13 cellular contexts compared by ENCODE assay signal in genomic region chr15:65055201-65055870, GRCh38. TPM values are rescaled to one million over a fixed set of nuclear protein-coding genes. Genes with fewer than 3 reads are reported as not detected.
DNase-seq lines count a peak whose midpoint lies in the region; ATAC-seq, FAIRE-seq and TF ChIP-seq lines count a peak whose summit lies in the region.
"Had no signal": no experiment of that assay in that cellular context is flagged by ENCODE, and none has a peak within 500 bp of the region (broad histone marks: within the 10 kb centered on the region; RNA-seq: fewer than 3 reads in every experiment).

No MANE protein-coding gene starts in this region.

- no peaks in the 10 kb centered on the region for H3K9me3 Mint-ChIP-seq in activated CD8-positive, alpha-beta memory T cell treated with anti-CD3 and anti-CD28 coated beads, Interleukin-2, amount 10 ng/mL, durations not matched to agents 7 days and 5 days (ENCODE audit: low read depth)

- no peak overlapping the region for H3K27ac Mint-ChIP-seq in activated CD8-positive, alpha-beta memory T cell treated with anti-CD3 and anti-CD28 coated beads, Interleukin-2, amount 10 ng/mL, durations not matched to agents 7 days and 5 days
- H3K27ac Mint-ChIP-seq: WTC11 had no signal

- peak overlapping the region; percentile 16 for H3K27ac ChIP-seq in caudate nucleus (ENCODE audit: low read depth, low read length)
- no peak overlapping the region for H3K27ac ChIP-seq in HepG2 (ENCODE audit: extremely low read length, insufficient read depth, low read length)
- H3K27ac ChIP-seq in upper lobe of right lung, result peak overlapping the region; percentile 55

- H3K79me2 ChIP-seq in HepG2 (ENCODE audit: insufficient read depth, low read length), result no peaks in the 10 kb centered on the region

- H3K4me2 ChIP-seq in HepG2 (ENCODE audit: low read depth, low read length), result no peak overlapping the region

- no peak overlapping the region for H3K4me3 ChIP-seq in HepG2 (replicated peaks in 1 of 3; ENCODE audit: insufficient read depth in 1 of 3, low read depth in 2 of 3, low read length in 3 of 3)
- no peak overlapping the region for H3K4me3 ChIP-seq in upper lobe of right lung

- peaks cover 16% of the 10 kb centered on the region for H3K4me1 Mint-ChIP-seq in activated CD8-positive, alpha-beta memory T cell treated with anti-CD3 and anti-CD28 coated beads, Interleukin-2, amount 10 ng/mL, durations not matched to agents 7 days and 5 days
- H3K4me1 Mint-ChIP-seq: WTC11 had no signal

- H3K4me1 ChIP-seq in HepG2 (ENCODE audit: insufficient read depth, low read length) (peaks cover 74% of the 10 kb centered on the region), upper lobe of right lung (peaks cover 15% of the 10 kb centered on the region)

- H3K27me3 Mint-ChIP-seq in activated CD8-positive, alpha-beta memory T cell treated with anti-CD3 and anti-CD28 coated beads, Interleukin-2, amount 10 ng/mL, durations not matched to agents 7 days and 5 days, result peaks cover 4% of the 10 kb centered on the region

- no peak for TF ChIP-seq POLR2A in HepG2 (IDR thresholded peaks at IDR 0.05; ENCODE audit: insufficient read depth in 1 of 2, low read depth in 2 of 2, low read length in 2 of 2)

- no peak overlapping the region for H3K4me3 Mint-ChIP-seq in activated CD8-positive, alpha-beta memory T cell treated with anti-CD3 and anti-CD28 coated beads, Interleukin-2, amount 10 ng/mL, durations not matched to agents 7 days and 5 days
- H3K4me3 Mint-ChIP-seq: WTC11 had no signal

- WGBS in HepG2 (ENCODE audit: low lambda C conversion rate), result 39% methylated on average over 5 of the region's 6 CpGs

- no peaks in the 10 kb centered on the region for H3K36me3 ChIP-seq in HepG2 (replicated peaks in 1 of 2; ENCODE audit: control insufficient read depth in 1 of 2, insufficient read depth in 2 of 2, low read length in 2 of 2)
- peaks cover 6% of the 10 kb centered on the region for H3K36me3 ChIP-seq in upper lobe of right lung

- POLR2A ChIA-PET in HepG2 (lab: Yijun Ruan, JAX), result interaction anchor here (0.9 to 4.5 kb wide), 8 partner anchors 10 to 249 kb away, joined by 3 to 27 read pairs (median 6); partner anchors contain the start of genes CLPX, RNU5B-1 and SLC51B

- no peak for TF ChIP-seq EP300 in HepG2 (IDR thresholded peaks at IDR 0.05; ENCODE audit: low read depth in 2 of 2, low read length in 2 of 2)
- TF ChIP-seq EP300 in HepG2 (CRISPR knock-in tag; IDR thresholded peaks at IDR 0.05; ENCODE audit: borderline replicate concordance), result no peak

- peak; percentile 64 for DNase-seq in activated CD8-positive, alpha-beta memory T cell treated with anti-CD3 and anti-CD28 coated beads, Interleukin-2, amount 10 ng/mL, durations not matched to agents 7 days and 5 days
- no peak for DNase-seq in activated CD8-positive, alpha-beta memory T cell treated with anti-CD3 and anti-CD28 coated beads, Interleukin-2, amount 50 U/mL, for 48 hours
- DNase-seq in caudate nucleus (lab: John Stamatoyannopoulos, UW) (no peak), HepG2 (ENCODE audit: low spot score) (no peak), upper lobe of right lung (no peak), KBM-7 (no peak)
- DNase-seq: activated gamma-delta T cell, kidney had no signal

- in situ Hi-C loops in HepG2 (cut with HindIII; ENCODE audit: extremely low pct_ligation_motif_present, low pct_unique_long_range_greater_than_20kb) (no loop called here), KBM-7 (cut with MboI; ENCODE audit: low pct_unique_long_range_greater_than_20kb, low sequenced_read_pairs) (no loop called here)

- no peak for FAIRE-seq in HepG2 (lab: Jason Lieb, UNC)
- FAIRE-seq: kidney had no signal

- intact Hi-C loops in HepG2 (cut with micrococcal nuclease; ENCODE audit: unreplicated experiment) (loop anchor here (2.0 to 10.0 kb wide), 2 partner anchors 27 to 239 kb away; partner anchors contain the start of gene RNU5A-1), upper lobe of right lung (cut with DNase I) (no loop called here)

- no peaks in the 10 kb centered on the region for H3K36me3 Mint-ChIP-seq in activated CD8-positive, alpha-beta memory T cell treated with anti-CD3 and anti-CD28 coated beads, Interleukin-2, amount 10 ng/mL, durations not matched to agents 7 days and 5 days
- H3K36me3 Mint-ChIP-seq: WTC11 had no signal

- H3K9me3 ChIP-seq in HepG2 (ENCODE audit: low read length), result no peaks in the 10 kb centered on the region
- H3K9me3 ChIP-seq in upper lobe of right lung, result no peaks in the 10 kb centered on the region

- H3K9ac ChIP-seq in HepG2 (ENCODE audit: insufficient read depth, low read depth, low read length), result no peak overlapping the region

- ATAC-seq in activated CD8-positive, alpha-beta memory T cell treated with anti-CD3 and anti-CD28 coated beads, Interleukin-2, amount 10 ng/mL, durations not matched to agents 7 days and 5 days, result peak; percentile 45
- ATAC-seq in HepG2 (peak; percentile 5; the same call in 1 of the 3 replicates), upper lobe of right lung (peak; percentile 29), GM19324 (IDR thresholded peaks at IDR 0.05; ENCODE audit: low FRiP score, unreplicated experiment) (no peak), GM19023 (IDR thresholded peaks at IDR 0.05; ENCODE audit: unreplicated experiment) (no peak)

- no peak for TF ChIP-seq RAD21 in HepG2 (CRISPR knock-in tag; IDR thresholded peaks at IDR 0.05)

- H2AFZ ChIP-seq in HepG2 (ENCODE audit: low read length), result no peak overlapping the region

- BruUV-seq in HepG2 (replicated peaks; lab: Mats Ljungman, UMichigan), result no TSS peak

- H3K27me3 ChIP-seq in HepG2 (ENCODE audit: control insufficient read depth in 1 of 2, insufficient read depth in 2 of 2, low read length in 2 of 2) (no peaks in the 10 kb centered on the region), upper lobe of right lung (no peaks in the 10 kb centered on the region)

- CTCF ChIA-PET in activated CD8-positive, alpha-beta memory T cell treated with anti-CD3 and anti-CD28 coated beads, Interleukin-2, amount 10 ng/mL, durations not matched to agents 7 days and 5 days (lab: Charles Lee), result interaction anchor here (0.8 to 5.6 kb wide), 14 partner anchors 12 to 242 kb away, joined by 3 to 26 read pairs (median 5); partner anchors contain the start of genes CLPX, KBTBD13 and UBAP1L
- CTCF ChIA-PET in HepG2 (lab: Yijun Ruan, JAX; ENCODE audit: low intra/inter-chr PET ratio, low total read pairs), result interaction anchor here (1.5 to 5.0 kb wide), 4 partner anchors 21 to 46 kb away, joined by 5 to 54 read pairs (median 32); no protein-coding TSS in a partner anchor

- H4K20me1 ChIP-seq in HepG2 (ENCODE audit: insufficient read depth, low read length), result no peaks in the 10 kb centered on the region

- peak; percentile 17; the same call in 1 of the 2 replicates for TF ChIP-seq CTCF in HepG2 (CRISPR knock-in tag; IDR thresholded peaks at IDR 0.05)
- no peak for TF ChIP-seq CTCF in upper lobe of right lung (IDR thresholded peaks at IDR 0.05)

RNA-seq across cellular contexts. Expression of gene SLC51B, which starts 10.1 kb away (rescaled TPM):
- total RNA-seq in activated CD8-positive, alpha-beta memory T cell treated with anti-CD3 and anti-CD28 coated beads, Interleukin-2, amount 10 ng/mL, durations not matched to agents 7 days and 5 days, result not detected
- total RNA-seq in HepG2 (2016; rRNA removed; fragmentation: Illumina TruSeq; extraction: Trizol), result 14.4 and 17.1 TPM in 2 replicates
- 5.3 and 6.1 TPM in 2 replicates for total RNA-seq in HepG2 (2016; cell fraction: cytosol; rRNA removed; fragmentation: Illumina TruSeq; extraction: Trizol; ENCODE audit: low read depth)
- total RNA-seq in HepG2 (2016; cell fraction: insoluble cytoplasmic fraction; rRNA removed; fragmentation: Illumina TruSeq; extraction: Trizol), result 13.5 and 17.5 TPM in 2 replicates
- 7.0 and 7.8 TPM in 2 replicates for total RNA-seq in HepG2 (2016; cell fraction: membrane; rRNA removed; fragmentation: Illumina TruSeq; extraction: Trizol)
- 8.3 and 9.5 TPM in 2 replicates for total RNA-seq in HepG2 (2016; cell fraction: nucleus; rRNA removed; fragmentation: Illumina TruSeq; extraction: Trizol)
- 12.0 and 14.9 TPM in 2 replicates for polyA plus RNA-seq in HepG2 (2011; rRNA removed)
- 13.2 and 15.4 TPM in 2 replicates for polyA plus RNA-seq in HepG2 (2011; cell fraction: cytosol; rRNA removed)
- polyA plus RNA-seq in HepG2 (2011; cell fraction: nucleus; rRNA removed), result 3.4 and 3.5 TPM in 2 replicates
- 4.6 and 5.6 TPM in 2 replicates for polyA plus RNA-seq in HepG2 (2012)
- 5.3 and 7.1 TPM in 2 replicates for polyA plus RNA-seq in HepG2 (2016; cell fraction: cytosol; fragmentation: Illumina TruSeq; extraction: Trizol; ENCODE audit: low read depth)
- polyA plus RNA-seq in HepG2 (2016; cell fraction: insoluble cytoplasmic fraction; fragmentation: Illumina TruSeq; extraction: Trizol; ENCODE audit: low read depth), result 13.1 and 13.8 TPM in 2 replicates
- 5.5 and 6.5 TPM in 2 replicates for polyA plus RNA-seq in HepG2 (2016; cell fraction: membrane; fragmentation: Illumina TruSeq; extraction: Trizol; ENCODE audit: low read depth)
- polyA plus RNA-seq in HepG2 (2016; cell fraction: nucleus; fragmentation: Illumina TruSeq; extraction: Trizol; ENCODE audit: insufficient read depth, low read depth), result 15.7 and 19.3 TPM in 2 replicates
- 5.1 TPM in 1 of 2 replicates, not detected in the other for polyA minus RNA-seq in HepG2 (2011; rRNA and poly(A)+ RNA removed; ENCODE audit: low replicate concordance)
- 3.9 TPM in 2 replicates for polyA minus RNA-seq in HepG2 (2011; cell fraction: cytosol; rRNA and poly(A)+ RNA removed)
- polyA minus RNA-seq in HepG2 (2011; cell fraction: nucleus; rRNA and poly(A)+ RNA removed), result 2.7 and 2.9 TPM in 2 replicates
- total RNA-seq in upper lobe of right lung, result 3.8 TPM
- total RNA-seq: A673, RPMI7951, WTC11 had no signal

RNA-seq across cellular contexts. Expression of gene RASL12, which starts 12.5 kb away (rescaled TPM):
- not detected for total RNA-seq in activated CD8-positive, alpha-beta memory T cell treated with anti-CD3 and anti-CD28 coated beads, Interleukin-2, amount 10 ng/mL, durations not matched to agents 7 days and 5 days
- total RNA-seq in HepG2 (2016; rRNA removed; fragmentation: Illumina TruSeq; extraction: Trizol) (0.39 and 0.55 TPM in 2 replicates), upper lobe of right lung (20.2 TPM)
- total RNA-seq in HepG2 (2016; cell fraction: cytosol; rRNA removed; fragmentation: Illumina TruSeq; extraction: Trizol; ENCODE audit: low read depth), result 0.20 and 0.26 TPM in 2 replicates
- total RNA-seq in HepG2 (2016; cell fraction: insoluble cytoplasmic fraction; rRNA removed; fragmentation: Illumina TruSeq; extraction: Trizol), result 0.34 and 0.45 TPM in 2 replicates
- total RNA-seq in HepG2 (2016; cell fraction: membrane; rRNA removed; fragmentation: Illumina TruSeq; extraction: Trizol), result 0.37 and 0.45 TPM in 2 replicates
- total RNA-seq in HepG2 (2016; cell fraction: nucleus; rRNA removed; fragmentation: Illumina TruSeq; extraction: Trizol), result 0.66 and 0.68 TPM in 2 replicates
- 0.10 and 0.16 TPM in 2 replicates for polyA plus RNA-seq in HepG2 (2011; rRNA removed)
- 0.13 TPM in 2 replicates for polyA plus RNA-seq in HepG2 (2011; cell fraction: cytosol; rRNA removed)
- 0.26 and 0.32 TPM in 2 replicates for polyA plus RNA-seq in HepG2 (2011; cell fraction: nucleus; rRNA removed)
- polyA plus RNA-seq in HepG2 (2012), result 0.07 TPM in 1 of 2 replicates, not detected in the other
- polyA plus RNA-seq in HepG2 (2016; cell fraction: cytosol; fragmentation: Illumina TruSeq; extraction: Trizol; ENCODE audit: low read depth), result 0.08 and 0.10 TPM in 2 replicates
- polyA plus RNA-seq in HepG2 (2016; cell fraction: insoluble cytoplasmic fraction; fragmentation: Illumina TruSeq; extraction: Trizol; ENCODE audit: low read depth), result 0.35 TPM in 2 replicates
- polyA plus RNA-seq in HepG2 (2016; cell fraction: membrane; fragmentation: Illumina TruSeq; extraction: Trizol; ENCODE audit: low read depth), result 0.27 and 0.41 TPM in 2 replicates
- polyA plus RNA-seq in HepG2 (2016; cell fraction: nucleus; fragmentation: Illumina TruSeq; extraction: Trizol; ENCODE audit: insufficient read depth, low read depth), result 1.1 and 1.4 TPM in 2 replicates
- polyA minus RNA-seq in HepG2 (2011; rRNA and poly(A)+ RNA removed; ENCODE audit: low replicate concordance), result 0.78 TPM in 1 of 2 replicates, not detected in the other
- not detected in 2 replicates for polyA minus RNA-seq in HepG2 (2011; cell fraction: cytosol; rRNA and poly(A)+ RNA removed)
- polyA minus RNA-seq in HepG2 (2011; cell fraction: nucleus; rRNA and poly(A)+ RNA removed), result 0.25 and 0.52 TPM in 2 replicates

RNA-seq across cellular contexts. Expression of gene KBTBD13, which starts 21.2 kb away (rescaled TPM):
- not detected for total RNA-seq in activated CD8-positive, alpha-beta memory T cell treated with anti-CD3 and anti-CD28 coated beads, Interleukin-2, amount 10 ng/mL, durations not matched to agents 7 days and 5 days
- total RNA-seq in HepG2 (2016; rRNA removed; fragmentation: Illumina TruSeq; extraction: Trizol) (not detected in 2 replicates), upper lobe of right lung (not detected)
- not detected in 2 replicates for total RNA-seq in HepG2 (2016; cell fraction: cytosol; rRNA removed; fragmentation: Illumina TruSeq; extraction: Trizol; ENCODE audit: low read depth)
- total RNA-seq in HepG2 (2016; cell fraction: insoluble cytoplasmic fraction; rRNA removed; fragmentation: Illumina TruSeq; extraction: Trizol), result 0.02 TPM in 1 of 2 replicates, not detected in the other
- total RNA-seq in HepG2 (2016; cell fraction: membrane; rRNA removed; fragmentation: Illumina TruSeq; extraction: Trizol), result 0.07 TPM in 1 of 2 replicates, not detected in the other
- total RNA-seq in HepG2 (2016; cell fraction: nucleus; rRNA removed; fragmentation: Illumina TruSeq; extraction: Trizol), result not detected in 2 replicates
- polyA plus RNA-seq in HepG2 (2011; rRNA removed), result not detected in 2 replicates
- polyA plus RNA-seq in HepG2 (2011; cell fraction: cytosol; rRNA removed), result not detected in 2 replicates
- polyA plus RNA-seq in HepG2 (2011; cell fraction: nucleus; rRNA removed), result not detected in 2 replicates
- polyA plus RNA-seq in HepG2 (2012), result not detected in 2 replicates
- polyA plus RNA-seq in HepG2 (2016; cell fraction: cytosol; fragmentation: Illumina TruSeq; extraction: Trizol; ENCODE audit: low read depth), result not detected in 2 replicates
- polyA plus RNA-seq in HepG2 (2016; cell fraction: insoluble cytoplasmic fraction; fragmentation: Illumina TruSeq; extraction: Trizol; ENCODE audit: low read depth), result not detected in 2 replicates
- not detected in 2 replicates for polyA plus RNA-seq in HepG2 (2016; cell fraction: membrane; fragmentation: Illumina TruSeq; extraction: Trizol; ENCODE audit: low read depth)
- not detected in 2 replicates for polyA plus RNA-seq in HepG2 (2016; cell fraction: nucleus; fragmentation: Illumina TruSeq; extraction: Trizol; ENCODE audit: insufficient read depth, low read depth)
- 0.08 and 0.21 TPM in 2 replicates for polyA minus RNA-seq in HepG2 (2011; rRNA and poly(A)+ RNA removed; ENCODE audit: low replicate concordance)
- not detected in 2 replicates for polyA minus RNA-seq in HepG2 (2011; cell fraction: cytosol; rRNA and poly(A)+ RNA removed)
- polyA minus RNA-seq in HepG2 (2011; cell fraction: nucleus; rRNA and poly(A)+ RNA removed), result not detected in 2 replicates
- total RNA-seq: A673, RPMI7951, WTC11 had no signal

RNA-seq across cellular contexts. Expression of gene MTFMT, which starts 25.9 kb away (rescaled TPM):
- 10 to 100 TPM; 20.2 to 22.8 TPM for total RNA-seq in activated CD8-positive, alpha-beta memory T cell treated with anti-CD3 and anti-CD28 coated beads, Interleukin-2, amount 10 ng/mL, durations not matched to agents 7 days and 5 days
- total RNA-seq in HepG2 (2016; rRNA removed; fragmentation: Illumina TruSeq; extraction: Trizol), result 23.2 and 27.9 TPM in 2 replicates
- 10.4 and 12.6 TPM in 2 replicates for total RNA-seq in HepG2 (2016; cell fraction: cytosol; rRNA removed; fragmentation: Illumina TruSeq; extraction: Trizol; ENCODE audit: low read depth)
- 22.7 and 29.9 TPM in 2 replicates for total RNA-seq in HepG2 (2016; cell fraction: insoluble cytoplasmic fraction; rRNA removed; fragmentation: Illumina TruSeq; extraction: Trizol)
- total RNA-seq in HepG2 (2016; cell fraction: membrane; rRNA removed; fragmentation: Illumina TruSeq; extraction: Trizol), result 18.1 and 19.5 TPM in 2 replicates
- total RNA-seq in HepG2 (2016; cell fraction: nucleus; rRNA removed; fragmentation: Illumina TruSeq; extraction: Trizol), result 13.3 and 17.4 TPM in 2 replicates
- polyA plus RNA-seq in HepG2 (2011; rRNA removed), result 8.9 and 9.9 TPM in 2 replicates
- polyA plus RNA-seq in HepG2 (2011; cell fraction: cytosol; rRNA removed), result 7.3 and 11.2 TPM in 2 replicates
- 4.0 and 5.2 TPM in 2 replicates for polyA plus RNA-seq in HepG2 (2011; cell fraction: nucleus; rRNA removed)
- 6.6 and 14.4 TPM in 2 replicates for polyA plus RNA-seq in HepG2 (2012)
- polyA plus RNA-seq in HepG2 (2016; cell fraction: cytosol; fragmentation: Illumina TruSeq; extraction: Trizol; ENCODE audit: low read depth), result 7.3 and 9.3 TPM in 2 replicates
- polyA plus RNA-seq in HepG2 (2016; cell fraction: insoluble cytoplasmic fraction; fragmentation: Illumina TruSeq; extraction: Trizol; ENCODE audit: low read depth), result 22.1 and 23.9 TPM in 2 replicates
- polyA plus RNA-seq in HepG2 (2016; cell fraction: membrane; fragmentation: Illumina TruSeq; extraction: Trizol; ENCODE audit: low read depth), result 13.3 and 13.6 TPM in 2 replicates
- polyA plus RNA-seq in HepG2 (2016; cell fraction: nucleus; fragmentation: Illumina TruSeq; extraction: Trizol; ENCODE audit: insufficient read depth, low read depth), result 17.3 and 20.2 TPM in 2 replicates
- 3.2 and 7.6 TPM in 2 replicates for polyA minus RNA-seq in HepG2 (2011; rRNA and poly(A)+ RNA removed; ENCODE audit: low replicate concordance)
- polyA minus RNA-seq in HepG2 (2011; cell fraction: cytosol; rRNA and poly(A)+ RNA removed), result 6.6 and 9.0 TPM in 2 replicates
- 10.2 and 16.7 TPM in 2 replicates for polyA minus RNA-seq in HepG2 (2011; cell fraction: nucleus; rRNA and poly(A)+ RNA removed)
- 13.7 TPM for total RNA-seq in upper lobe of right lung

RNA-seq across cellular contexts. Expression of gene UBAP1L, which starts 59.7 kb away (rescaled TPM):
- total RNA-seq in activated CD8-positive, alpha-beta memory T cell treated with anti-CD3 and anti-CD28 coated beads, Interleukin-2, amount 10 ng/mL, durations not matched to agents 7 days and 5 days, result 1 to 10 TPM; 3.3 to 4.7 TPM
- total RNA-seq in HepG2 (2016; rRNA removed; fragmentation: Illumina TruSeq; extraction: Trizol), result 0.13 and 0.86 TPM in 2 replicates
- total RNA-seq in HepG2 (2016; cell fraction: cytosol; rRNA removed; fragmentation: Illumina TruSeq; extraction: Trizol; ENCODE audit: low read depth), result 0.18 and 0.20 TPM in 2 replicates
- total RNA-seq in HepG2 (2016; cell fraction: insoluble cytoplasmic fraction; rRNA removed; fragmentation: Illumina TruSeq; extraction: Trizol), result 0.28 and 0.89 TPM in 2 replicates
- 0.14 and 0.28 TPM in 2 replicates for total RNA-seq in HepG2 (2016; cell fraction: membrane; rRNA removed; fragmentation: Illumina TruSeq; extraction: Trizol)
- total RNA-seq in HepG2 (2016; cell fraction: nucleus; rRNA removed; fragmentation: Illumina TruSeq; extraction: Trizol), result 2.1 and 3.2 TPM in 2 replicates
- polyA plus RNA-seq in HepG2 (2011; rRNA removed), result 1.4 and 1.7 TPM in 2 replicates
- polyA plus RNA-seq in HepG2 (2011; cell fraction: cytosol; rRNA removed), result 0.14 and 0.25 TPM in 2 replicates
- polyA plus RNA-seq in HepG2 (2011; cell fraction: nucleus; rRNA removed), result 9.3 and 9.9 TPM in 2 replicates
- polyA plus RNA-seq in HepG2 (2012), result 1.0 and 1.8 TPM in 2 replicates
- 0.10 and 0.14 TPM in 2 replicates for polyA plus RNA-seq in HepG2 (2016; cell fraction: cytosol; fragmentation: Illumina TruSeq; extraction: Trizol; ENCODE audit: low read depth)
- 0.16 and 0.17 TPM in 2 replicates for polyA plus RNA-seq in HepG2 (2016; cell fraction: insoluble cytoplasmic fraction; fragmentation: Illumina TruSeq; extraction: Trizol; ENCODE audit: low read depth)
- 0.31 TPM in 1 of 2 replicates, not detected in the other for polyA plus RNA-seq in HepG2 (2016; cell fraction: membrane; fragmentation: Illumina TruSeq; extraction: Trizol; ENCODE audit: low read depth)
- 4.4 and 4.9 TPM in 2 replicates for polyA plus RNA-seq in HepG2 (2016; cell fraction: nucleus; fragmentation: Illumina TruSeq; extraction: Trizol; ENCODE audit: insufficient read depth, low read depth)
- polyA minus RNA-seq in HepG2 (2011; rRNA and poly(A)+ RNA removed; ENCODE audit: low replicate concordance), result 2.1 and 5.5 TPM in 2 replicates
- 0.26 TPM in 1 of 2 replicates, not detected in the other for polyA minus RNA-seq in HepG2 (2011; cell fraction: cytosol; rRNA and poly(A)+ RNA removed)
- 6.7 and 8.5 TPM in 2 replicates for polyA minus RNA-seq in HepG2 (2011; cell fraction: nucleus; rRNA and poly(A)+ RNA removed)
- total RNA-seq in upper lobe of right lung, result 4.9 TPM

Comparison
In these comparisons a context has a peak if more than half of its experiments do, and no peak if none do; other contexts are left out.
1. ATAC-seq: peak in activated CD8-positive, alpha-beta memory T cell treated with anti-CD3 and anti-CD28 coated beads, Interleukin-2, amount 10 ng/mL, durations not matched to agents 7 days and 5 days (single experiment), HepG2 (single experiment) and upper lobe of right lung (single experiment); none in GM19324 (single experiment) and GM19023 (single experiment).
2. RNA of gene RASL12, which starts 12.5 kb away (total RNA-seq): 20.2 TPM in upper lobe of right lung (single experiment); 0.20 to 0.68 TPM in HepG2 and not detected in activated CD8-positive, alpha-beta memory T cell treated with anti-CD3 and anti-CD28 coated beads, Interleukin-2, amount 10 ng/mL, durations not matched to agents 7 days and 5 days; every median in the first group is over 10 times any median in the second.